17 cellular contexts compared by ENCODE assay signal in the genomic region with DNA sequence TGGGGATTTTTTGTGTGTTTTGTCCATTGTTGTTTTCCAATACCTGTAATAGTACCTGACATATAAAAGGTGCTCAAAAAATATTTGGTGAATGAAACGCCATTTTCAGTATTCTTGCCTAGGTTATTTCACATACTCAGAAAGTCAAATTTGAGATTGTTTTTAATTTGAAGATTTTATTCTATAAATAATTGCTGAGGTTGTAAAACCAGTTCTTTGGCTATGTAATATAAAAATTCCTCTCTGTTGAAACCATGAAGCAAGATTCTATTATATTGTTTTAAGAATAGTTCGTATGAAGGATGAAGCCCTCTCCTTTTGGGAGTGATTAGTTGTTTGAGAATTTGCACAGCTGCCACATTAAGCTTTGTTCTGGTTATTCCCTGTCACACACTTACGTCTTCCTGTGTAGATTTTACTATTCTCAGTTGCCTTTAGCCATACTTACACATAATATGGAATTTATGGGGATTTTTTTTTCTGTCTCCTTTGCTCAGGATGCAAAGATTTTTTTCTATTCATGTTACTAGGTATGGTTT.
DNase-seq lines count a peak whose midpoint lies in the region; ATAC-seq and TF ChIP-seq lines count a peak whose summit lies in the region.
"Had no signal": no experiment of that assay in that cellular context is flagged by ENCODE, and none has a peak within 500 bp of the region (broad histone marks: within the 10 kb centered on the region; RNA-seq: fewer than 3 reads in every experiment).

No MANE protein-coding gene starts in this region.

- H2AFZ ChIP-seq in Karpas-422 (ENCODE audit: low read length) (no peak overlapping the region), PC-3 (ENCODE audit: low read length) (no peak overlapping the region), GM23338 (no peak overlapping the region)

- H4K20me1 ChIP-seq in Karpas-422 (ENCODE audit: insufficient read depth, low read depth, low read length): no peaks in the 10 kb centered on the region
- no peaks in the 10 kb centered on the region for H4K20me1 ChIP-seq in PC-3 (ENCODE audit: low read length)
- H4K20me1 ChIP-seq in GM23338 (replicated peaks; ENCODE audit: insufficient read depth): no peaks in the 10 kb centered on the region

- peak overlapping the region; percentile 20 for H3K27ac Mint-ChIP-seq in nephron progenitor cell
- no peak overlapping the region for H3K27ac Mint-ChIP-seq in GM23338
- H3K27ac Mint-ChIP-seq: CD4-positive, alpha-beta T cell had no signal

- H3K4me2 ChIP-seq in Karpas-422 (ENCODE audit: low read depth, low read length, poor library complexity, severe bottlenecking) (peak overlapping the region; percentile 21), PC-3 (ENCODE audit: low read length) (peak overlapping the region; percentile 8; the same call in 1 of the 2 replicates), GM23338 (no peak overlapping the region)

- H3K36me3 Mint-ChIP-seq in nephron progenitor cell (ENCODE audit: low read depth) (peaks cover 68% of the 10 kb centered on the region), GM23338 (ENCODE audit: low read depth) (peaks cover 8% of the 10 kb centered on the region; the same call in 2 of the 3 replicates)

- no peaks in the 10 kb centered on the region for H3K9me3 ChIP-seq in Karpas-422 (ENCODE audit: low read length)
- H3K9me3 ChIP-seq in PC-3 (ENCODE audit: low read length): no peaks in the 10 kb centered on the region
- no peaks in the 10 kb centered on the region for H3K9me3 ChIP-seq in sigmoid colon
- H3K9me3 ChIP-seq: Caco-2 had no signal

- CTCF ChIA-PET in PC-3 (lab: Charles Lee): no interaction called here

- DNase-seq in Karpas-422 (no peak), PC-3 (peak; percentile 53), epithelial cell of esophagus (ENCODE audit: low read depth) (peak; percentile 4), nephron progenitor cell (no peak), GM23338 (ENCODE audit: low spot score) (no peak), sigmoid colon (no peak), D341Med (ENCODE audit: low spot score) (no peak), mesenteric fat pad (ENCODE audit: low spot score) (no peak)
- DNase-seq: AML-193; Caco-2; CD4-positive, alpha-beta T cell; DMS153; DMS79; GDM1; H9; IMR-90 had no signal

- H3K4me3 ChIP-seq in Karpas-422 (ENCODE audit: low read length): no peak overlapping the region
- no peak overlapping the region for H3K4me3 ChIP-seq in PC-3 (ENCODE audit: low read length)
- no peak overlapping the region for H3K4me3 ChIP-seq in epithelial cell of esophagus (ENCODE audit: low read length)
- H3K4me3 ChIP-seq in GM23338: no peak overlapping the region
- H3K4me3 ChIP-seq in sigmoid colon: no peak overlapping the region

- H3K9me2 ChIP-seq in Karpas-422 (replicated peaks; ENCODE audit: insufficient read depth, low read length) (0 out of 2 replicates have a peak, but pooled peaks cover 5% of the 10 kb centered on the region), PC-3 (replicated peaks; ENCODE audit: low read length) (no peaks in the 10 kb centered on the region), GM23338 (ENCODE audit: insufficient read depth) (no peaks in the 10 kb centered on the region)

- TF ChIP-seq CTCF in PC-3 (conservative IDR thresholded peaks at IDR 0.05; ENCODE audit: low read depth, low read length) (no peak), epithelial cell of esophagus (IDR thresholded peaks at IDR 0.05; ENCODE audit: insufficient read depth, low read depth, low read length, missing control alignments) (no peak), nephron progenitor cell (IDR thresholded peaks at IDR 0.05) (no peak), GM23338 (conservative IDR thresholded peaks at IDR 0.05; ENCODE audit: low read depth in 2 of 2) (no peak), sigmoid colon (IDR thresholded peaks at IDR 0.05) (no peak)

- H3K4me1 Mint-ChIP-seq in nephron progenitor cell: no peaks in the 10 kb centered on the region
- peaks cover 11% of the 10 kb centered on the region for H3K4me1 Mint-ChIP-seq in GM23338

- H3K36me3 ChIP-seq in Karpas-422 (ENCODE audit: insufficient read depth, low read length): peaks cover 25% of the 10 kb centered on the region
- peaks cover 7% of the 10 kb centered on the region; the same call in 1 of the 2 replicates for H3K36me3 ChIP-seq in PC-3 (ENCODE audit: low read depth, low read length)
- peaks cover 8% of the 10 kb centered on the region; the same call in 1 of the 2 replicates for H3K36me3 ChIP-seq in GM23338 (ENCODE audit: insufficient read depth)
- H3K36me3 ChIP-seq in sigmoid colon: peaks cover 0 to 34% (median 7%) of the 10 kb centered on the region in 4 donors

- H3F3A ChIP-seq in PC-3 (ENCODE audit: low read length, unreplicated experiment) (no peaks in the 10 kb centered on the region), GM23338 (replicated peaks; ENCODE audit: low read depth) (no peaks in the 10 kb centered on the region)

- H3K79me2 ChIP-seq in Karpas-422 (ENCODE audit: low read length): peaks cover 60% of the 10 kb centered on the region
- no peaks in the 10 kb centered on the region for H3K79me2 ChIP-seq in PC-3 (ENCODE audit: low read length)
- H3K79me2 ChIP-seq in GM23338 (replicated peaks; ENCODE audit: insufficient read depth): no peaks in the 10 kb centered on the region

- peaks cover 2% of the 10 kb centered on the region for H3K27me3 Mint-ChIP-seq in nephron progenitor cell (ENCODE audit: low read depth, poor library complexity)
- no peaks in the 10 kb centered on the region for H3K27me3 Mint-ChIP-seq in GM23338 (ENCODE audit: insufficient read depth, low read depth, poor library complexity)
- H3K27me3 Mint-ChIP-seq: CD4-positive, alpha-beta T cell had no signal

- TF ChIP-seq POLR2A in sigmoid colon (IDR thresholded peaks at IDR 0.05): no peak

- no peak for ATAC-seq in PC-3
- no peak for ATAC-seq in GM23338

- no peak overlapping the region for H3K9ac ChIP-seq in Karpas-422 (ENCODE audit: low read length)
- H3K9ac ChIP-seq in PC-3 (ENCODE audit: low read length): no peak overlapping the region

- no peak overlapping the region for H3K4me3 Mint-ChIP-seq in nephron progenitor cell
- no peak overlapping the region for H3K4me3 Mint-ChIP-seq in GM23338
- H3K4me3 Mint-ChIP-seq: CD4-positive, alpha-beta T cell; H9 had no signal

- H3K4me1 ChIP-seq in Karpas-422 (ENCODE audit: low read length): peaks cover 51% of the 10 kb centered on the region
- H3K4me1 ChIP-seq in PC-3 (ENCODE audit: insufficient read depth, low read length): peaks cover 12% of the 10 kb centered on the region
- H3K4me1 ChIP-seq in GM23338 (ENCODE audit: insufficient read depth): peaks cover 9% of the 10 kb centered on the region; the same call in 1 of the 2 replicates
- peaks cover 0 to 2% (median 0%) of the 10 kb centered on the region in 4 donors for H3K4me1 ChIP-seq in sigmoid colon
- H3K4me1 ChIP-seq: Caco-2 had no signal

- no peaks in the 10 kb centered on the region for H3K27me3 ChIP-seq in Karpas-422 (ENCODE audit: low read length)
- no peaks in the 10 kb centered on the region for H3K27me3 ChIP-seq in PC-3 (ENCODE audit: low read length)
- no peaks in the 10 kb centered on the region for H3K27me3 ChIP-seq in GM23338 (ENCODE audit: insufficient read depth)
- H3K27me3 ChIP-seq in sigmoid colon: no peaks in the 10 kb centered on the region

- H3K27ac ChIP-seq in Karpas-422 (ENCODE audit: low read length) (no peak overlapping the region; the same call in 1 of the 2 replicates), PC-3 (ENCODE audit: low read length) (no peak overlapping the region), GM23338 (ENCODE audit: low read depth) (no peak overlapping the region), sigmoid colon (no peak overlapping the region)
- H3K27ac ChIP-seq: C4-2B had no signal

- H3K9me3 Mint-ChIP-seq in nephron progenitor cell: no peaks in the 10 kb centered on the region
- no peaks in the 10 kb centered on the region for H3K9me3 Mint-ChIP-seq in GM23338
- H3K9me3 Mint-ChIP-seq: CD4-positive, alpha-beta T cell; H9 had no signal

- POLR2A ChIA-PET in PC-3 (lab: Charles Lee; ENCODE audit: unreplicated experiment): interaction anchor here (0.6 kb wide), 2 partner anchors 660 to 695 kb away, joined by 3 to 4 read pairs; no protein-coding TSS in a partner anchor

- BruUV-seq in PC-3 (replicated peaks; lab: Mats Ljungman, UMichigan): no TSS peak

- TF ChIP-seq EP300 in sigmoid colon (IDR thresholded peaks at IDR 0.05): no peak

- intact Hi-C loops in PC-3 (cut with micrococcal nuclease) (no loop called here), sigmoid colon (cut with DNase I) (no loop called here)

- WGBS in sigmoid colon, 2 donors: 71 to 91% methylated on average over 3 of the region's 3 CpGs

TF ChIP-seq in GM23338, 12 proteins besides CTCF, POLR2A, EP300 and RAD21 (continues in another document):
- TF ChIP-seq CREB1 (CRISPR knock-in tag; IDR thresholded peaks at IDR 0.05; ENCODE audit: low read depth) (no peak), ZNF114 (CRISPR knock-in tag; IDR thresholded peaks at IDR 0.05) (no peak), ZNF331 (CRISPR knock-in tag; IDR thresholded peaks at IDR 0.05; ENCODE audit: low read depth) (no peak), NANOG (IDR thresholded peaks at IDR 0.05; ENCODE audit: borderline replicate concordance) (no peak), POLR2AphosphoS5 (IDR thresholded peaks at IDR 0.05; ENCODE audit: low read depth) (no peak)
- TF ChIP-seq, protein P1, sequence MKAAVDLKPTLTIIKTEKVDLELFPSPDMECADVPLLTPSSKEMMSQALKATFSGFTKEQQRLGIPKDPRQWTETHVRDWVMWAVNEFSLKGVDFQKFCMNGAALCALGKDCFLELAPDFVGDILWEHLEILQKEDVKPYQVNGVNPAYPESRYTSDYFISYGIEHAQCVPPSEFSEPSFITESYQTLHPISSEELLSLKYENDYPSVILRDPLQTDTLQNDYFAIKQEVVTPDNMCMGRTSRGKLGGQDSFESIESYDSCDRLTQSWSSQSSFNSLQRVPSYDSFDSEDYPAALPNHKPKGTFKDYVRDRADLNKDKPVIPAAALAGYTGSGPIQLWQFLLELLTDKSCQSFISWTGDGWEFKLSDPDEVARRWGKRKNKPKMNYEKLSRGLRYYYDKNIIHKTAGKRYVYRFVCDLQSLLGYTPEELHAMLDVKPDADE (IDR thresholded peaks at IDR 0.05): no peak

Comparison
In these comparisons a context has a peak if more than half of its experiments do, and no peak if none do; other contexts are left out.
1. DNase-seq: peak in PC-3 (single experiment) and epithelial cell of esophagus (single experiment); none in Karpas-422 (single experiment), nephron progenitor cell (single experiment), GM23338 (single experiment), sigmoid colon (single experiment), D341Med (single experiment) and mesenteric fat pad (single experiment).